In genomic region chr3:69342074-69342473, GRCh38 we compare ENCODE assay signal across 26 cellular contexts.
"Had no signal": no experiment of that assay in that cellular context is flagged by ENCODE, and none has a peak within 500 bp of the region (broad histone marks: within the 10 kb centered on the region; RNA-seq: fewer than 3 reads in every experiment).

No MANE protein-coding gene starts in this region.

- H3K9me3 ChIP-seq: adrenal gland, ascending aorta, psoas muscle, right lobe of liver, testis had no signal

- H3K27ac ChIP-seq: adrenal gland, ascending aorta, brain microvascular endothelial cell, psoas muscle, right lobe of liver, testis had no signal

- H3K4me3 Mint-ChIP-seq: activated naive CD8-positive, alpha-beta T cell; activated T-cell treated with anti-CD3 and anti-CD28 coated beads, Interleukin-2, amount 50 U/mL, for 24 hours; immature natural killer cell; natural killer cell treated with Interleukin-12 subunit alpha and Interleukin-12 subunit beta and Interleukin-15 and Interleukin-18, amount 100 ng/mL, for 72 hours had no signal

- H3K4me3 ChIP-seq: adrenal gland, ascending aorta, psoas muscle, right lobe of liver, testis had no signal

- ATAC-seq: esophagus mucosa; natural killer cell treated with Interleukin-12 subunit alpha and Interleukin-12 subunit beta and Interleukin-15 and Interleukin-18, amount 100 ng/mL, for 72 hours; psoas muscle; right lobe of liver had no signal

- DNase-seq: activated CD4-positive, alpha-beta T cell treated with anti-CD3 and anti-CD28 coated beads for 1 hour; activated CD4-positive, alpha-beta T cell treated with anti-CD3 and anti-CD28 coated beads, Interleukin-2, amount 50 U/mL, for 1 hour; activated CD8-positive, alpha-beta memory T cell treated with anti-CD3 and anti-CD28 coated beads, Interleukin-2, amount 50 U/mL, for 4 hours; activated naive CD4-positive, alpha-beta T cell; activated T-cell treated with anti-CD3 and anti-CD28 coated beads, Interleukin-2, amount 50 U/mL, for 24 hours; adrenal gland; brain microvascular endothelial cell; central memory CD4-positive, alpha-beta T cell; dermis blood vessel endothelial cell; effector memory CD4-positive, alpha-beta T cell; foreskin melanocyte; immature natural killer cell; mammary epithelial cell; midbrain; psoas muscle; right lobe of liver; stimulated activated CD4-positive, alpha-beta T cell treated with anti-CD3 and anti-CD28 coated beads, Interleukin-4, amount 100 ng/mL, for 1 hour; stimulated activated naive CD4-positive, alpha-beta T cell; T-helper 9 cell; testis; trophoblast cell had no signal

- H3K27ac Mint-ChIP-seq: activated naive CD8-positive, alpha-beta T cell; activated T-cell treated with anti-CD3 and anti-CD28 coated beads, Interleukin-2, amount 50 U/mL, for 24 hours; activated T-helper 2 cell treated with anti-CD3 and anti-CD28 coated beads, Interferon-gamma antibody, Interleukin-2, Interleukin-4, amounts not matched to agents 10 μg/mL and 5 μg/mL and 100 μg/mL, durations not matched to agents 14 hours and 24 hours and 36 hours; immature natural killer cell; natural killer cell treated with Interleukin-12 subunit alpha and Interleukin-12 subunit beta and Interleukin-15 and Interleukin-18, amount 100 ng/mL, for 72 hours had no signal

- H3K27me3 ChIP-seq: adrenal gland, ascending aorta, brain microvascular endothelial cell, right lobe of liver, testis had no signal

- H3K27me3 Mint-ChIP-seq: activated naive CD8-positive, alpha-beta T cell had no signal

- H3K36me3 ChIP-seq: adrenal gland, ascending aorta, brain microvascular endothelial cell, right lobe of liver had no signal

- H3K4me1 ChIP-seq: psoas muscle, right lobe of liver, testis had no signal
